ENCODE assay signal across 8 cellular contexts in the genomic region with DNA sequence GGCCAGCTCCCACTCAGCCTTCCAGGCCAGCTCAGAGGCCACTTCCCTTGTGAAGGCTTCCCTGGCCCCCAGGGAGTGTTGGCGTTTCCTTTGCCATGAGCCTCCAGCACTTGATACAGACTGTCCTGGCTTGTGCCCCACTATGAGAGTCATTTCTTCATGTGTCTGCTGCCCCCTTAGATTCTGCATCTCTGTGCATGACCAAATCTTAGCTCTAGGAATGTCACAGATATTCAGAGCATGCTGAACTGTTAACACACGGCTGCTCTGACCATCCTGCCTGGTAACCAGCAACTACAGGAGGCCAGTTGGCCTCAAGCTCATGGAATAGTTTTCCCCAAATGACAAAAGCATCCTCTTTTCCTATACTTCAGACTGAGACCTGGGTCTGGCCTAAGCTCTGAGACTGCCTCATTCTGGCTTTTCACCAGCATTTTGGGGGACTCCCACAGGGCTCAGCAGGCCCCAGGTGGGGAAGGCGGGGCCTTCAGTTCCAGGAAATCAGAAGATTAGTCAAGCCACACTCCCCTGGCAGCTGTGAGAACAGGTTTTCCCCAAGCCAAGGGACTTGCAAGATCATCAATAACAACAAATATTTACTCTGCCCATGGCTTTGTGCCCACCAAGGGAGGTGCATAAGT.
DNase-seq lines count a peak whose midpoint lies in the region; ATAC-seq and TF ChIP-seq lines count a peak whose summit lies in the region.

No MANE protein-coding gene starts in this region.

- CTCF ChIA-PET in HCT116 (lab: Charles Lee), result no interaction called here
- CTCF ChIA-PET in T-cell (lab: Charles Lee), result no interaction called here

- H4K20me1 ChIP-seq in DND-41 (ENCODE audit: insufficient read depth, low read length) (peaks cover 29% of the 10 kb centered on the region), HCT116 (ENCODE audit: insufficient read depth) (no peaks in the 10 kb centered on the region)

- peaks cover 13% of the 10 kb centered on the region for H3K36me3 ChIP-seq in DND-41 (ENCODE audit: insufficient read depth, low read length)
- no peaks in the 10 kb centered on the region for H3K36me3 ChIP-seq in HCT116 (ENCODE audit: control insufficient read depth in 1 of 2, insufficient read depth in 2 of 2, low read length in 2 of 2)

- intact Hi-C loops in HCT116 (cut with micrococcal nuclease), result no loop called here

- H3K27ac ChIP-seq in DND-41 (ENCODE audit: low read length) (peak overlapping the region; percentile 99), HCT116 (ENCODE audit: low read depth, low read length) (no peak overlapping the region)

- no peaks in the 10 kb centered on the region for H3K27me3 Mint-ChIP-seq in T-cell

- H3K4me3 Mint-ChIP-seq in T-cell, result peak overlapping the region in 1 of 3 donors; percentile 50

- H3K27me3 ChIP-seq in DND-41 (ENCODE audit: insufficient read depth, low read length, poor library complexity) (no peaks in the 10 kb centered on the region), HCT116 (ENCODE audit: insufficient read depth, low read length) (no peaks in the 10 kb centered on the region)

- H3K9ac ChIP-seq in DND-41 (ENCODE audit: low read depth, low read length) (peak overlapping the region; percentile 44), HCT116 (ENCODE audit: low read length) (no peak overlapping the region)

- DNase-seq in DND-41, result peak; percentile 92
- no peak for DNase-seq in HCT116 (ENCODE audit: low read depth, low spot score)
- DNase-seq in T-cell, result peak in 32 of 34 experiments; percentile 15 to 69 (median 44)
- DNase-seq in astrocyte of the hippocampus (ENCODE audit: low read depth, low spot score), result peak; percentile 65
- DNase-seq in stimulated activated CD4-positive, alpha-beta T cell treated with anti-CD3 and anti-CD28 coated beads, Interleukin-4, amount 100 ng/mL, for 4 hours, result peak; percentile 59 to 81
- DNase-seq in A172 (ENCODE audit: low spot score), result no peak
- DNase-seq in cortex of kidney (lab: John Stamatoyannopoulos, UW), result no peak

- no peaks in the 10 kb centered on the region for H3K9me2 ChIP-seq in HCT116 (ENCODE audit: insufficient read depth)

- ATAC-seq in DND-41 (ENCODE audit: insufficient read depth, low read depth) (peak; percentile 68), HCT116 (no peak), T-cell (replicated peaks in 1 of 4) (peak; percentile 58 to 78 (median 63)), GM19324 (IDR thresholded peaks at IDR 0.05; ENCODE audit: low FRiP score, unreplicated experiment) (no peak)

- TF ChIP-seq CTCF in DND-41 (IDR thresholded peaks at IDR 0.05; ENCODE audit: borderline replicate concordance, extremely low read depth, low read length, poor library complexity, severe bottlenecking) (no peak), HCT116 (IDR thresholded peaks at IDR 0.05 in 2 of 3, conservative IDR thresholded peaks at IDR 0.05 in 1 of 3; ENCODE audit: borderline replicate concordance in 1 of 3, insufficient read depth in 1 of 3, low read depth in 2 of 3, low read length in 2 of 3) (no peak)

- POLR2A ChIA-PET in HCT116 (lab: Charles Lee) (no interaction called here), T-cell (lab: Charles Lee) (interaction anchor here in 1 of 2 donors (0.9 kb wide), 1 partner anchor 12 kb away, joined by 5 read pairs; no protein-coding TSS in a partner anchor)

- H3K4me2 ChIP-seq in DND-41 (ENCODE audit: insufficient read depth, low read length), result peak overlapping the region; percentile 37
- H3K4me2 ChIP-seq in HCT116 (ENCODE audit: low read length), result 0 out of 2 replicates have a peak overlapping the region, but pooled peaks have one; percentile 1

- peaks cover 93% of the 10 kb centered on the region for H3K79me2 ChIP-seq in DND-41 (ENCODE audit: insufficient read depth, low read length)
- H3K79me2 ChIP-seq in HCT116 (ENCODE audit: insufficient read depth, low read length), result no peaks in the 10 kb centered on the region

- H3K27ac Mint-ChIP-seq in T-cell, result peak overlapping the region; percentile 76 to 85

- no peaks in the 10 kb centered on the region for H3K9me3 Mint-ChIP-seq in T-cell

- TF ChIP-seq RAD21 in HCT116 (IDR thresholded peaks at IDR 0.05; ENCODE audit: low read depth), result no peak

- peaks cover 78 to 88% (median 80%) of the 10 kb centered on the region in 3 donors for H3K4me1 Mint-ChIP-seq in T-cell

- RAD21 ChIA-PET in HCT116 (lab: Charles Lee; ENCODE audit: low non-redundant PET in 1 of 2, low total read pairs in 2 of 2, uncharacterized antibody in 2 of 2, unreplicated experiment in 2 of 2), result no interaction called here

- H2AFZ ChIP-seq in DND-41 (ENCODE audit: low read depth, low read length) (no peak overlapping the region), HCT116 (ENCODE audit: low read depth, low read length, poor library complexity, severe bottlenecking) (no peak overlapping the region)

- H3K4me1 ChIP-seq in DND-41 (ENCODE audit: insufficient read depth, low read length) (peaks cover 95% of the 10 kb centered on the region), HCT116 (ENCODE audit: control insufficient read depth in 1 of 2, insufficient read depth in 2 of 2, low read length in 2 of 2) (peaks cover 44 to 80% of the 10 kb centered on the region in 2 experiments)

- H3K4me3 ChIP-seq in DND-41 (ENCODE audit: low read depth in 1 of 2, low read length in 2 of 2), result no peak overlapping the region; a peak in 1 of 4 replicates
- H3K4me3 ChIP-seq in HCT116 (replicated peaks in 1 of 2; ENCODE audit: low read depth in 1 of 2, low read length in 2 of 2), result no peak overlapping the region

- no peaks in the 10 kb centered on the region for H3K9me3 ChIP-seq in DND-41 (ENCODE audit: insufficient read depth, low read length, severe bottlenecking)
- no peaks in the 10 kb centered on the region for H3K9me3 ChIP-seq in HCT116 (ENCODE audit: control insufficient read depth in 1 of 2, insufficient read depth in 1 of 2, low read depth in 1 of 2, low read length in 2 of 2)

- no peak for TF ChIP-seq POLR2A in HCT116 (IDR thresholded peaks at IDR 0.05; ENCODE audit: borderline replicate concordance, extremely low read depth, insufficient read depth, insufficient read length)

- no TSS peak for BruUV-seq in HCT116 (replicated peaks; lab: Mats Ljungman, UMichigan)

- H3K36me3 Mint-ChIP-seq in T-cell, result no peaks in the 10 kb centered on the region

TF ChIP-seq in HCT116, 20 proteins besides CTCF, POLR2A, EP300 and RAD21 (continues in another document):
- TF ChIP-seq CEBPB (IDR thresholded peaks at IDR 0.05; ENCODE audit: low read depth) (no peak), TCF7L2 (IDR thresholded peaks at IDR 0.05; ENCODE audit: borderline replicate concordance, extremely low read depth, insufficient read depth, insufficient read length) (no peak), JUND (IDR thresholded peaks at IDR 0.05) (no peak), CBX3 (IDR thresholded peaks at IDR 0.05; ENCODE audit: low read depth) (no peak), FOSL1 (IDR thresholded peaks at IDR 0.05; ENCODE audit: low read depth) (no peak), EGR1 (IDR thresholded peaks at IDR 0.05; ENCODE audit: low read depth) (no peak), ELF1 (IDR thresholded peaks at IDR 0.05; ENCODE audit: borderline replicate concordance, low read depth) (no peak), ZNF274 (IDR thresholded peaks at IDR 0.05; ENCODE audit: low read depth, low read length) (no peak), SP1 (IDR thresholded peaks at IDR 0.05; ENCODE audit: low read depth) (no peak), ZFX (IDR thresholded peaks at IDR 0.05) (no peak)
- TF ChIP-seq, protein P1, sequence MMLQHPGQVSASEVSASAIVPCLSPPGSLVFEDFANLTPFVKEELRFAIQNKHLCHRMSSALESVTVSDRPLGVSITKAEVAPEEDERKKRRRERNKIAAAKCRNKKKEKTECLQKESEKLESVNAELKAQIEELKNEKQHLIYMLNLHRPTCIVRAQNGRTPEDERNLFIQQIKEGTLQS (IDR thresholded peaks at IDR 0.05), result no peak
- TF ChIP-seq, protein P2, sequence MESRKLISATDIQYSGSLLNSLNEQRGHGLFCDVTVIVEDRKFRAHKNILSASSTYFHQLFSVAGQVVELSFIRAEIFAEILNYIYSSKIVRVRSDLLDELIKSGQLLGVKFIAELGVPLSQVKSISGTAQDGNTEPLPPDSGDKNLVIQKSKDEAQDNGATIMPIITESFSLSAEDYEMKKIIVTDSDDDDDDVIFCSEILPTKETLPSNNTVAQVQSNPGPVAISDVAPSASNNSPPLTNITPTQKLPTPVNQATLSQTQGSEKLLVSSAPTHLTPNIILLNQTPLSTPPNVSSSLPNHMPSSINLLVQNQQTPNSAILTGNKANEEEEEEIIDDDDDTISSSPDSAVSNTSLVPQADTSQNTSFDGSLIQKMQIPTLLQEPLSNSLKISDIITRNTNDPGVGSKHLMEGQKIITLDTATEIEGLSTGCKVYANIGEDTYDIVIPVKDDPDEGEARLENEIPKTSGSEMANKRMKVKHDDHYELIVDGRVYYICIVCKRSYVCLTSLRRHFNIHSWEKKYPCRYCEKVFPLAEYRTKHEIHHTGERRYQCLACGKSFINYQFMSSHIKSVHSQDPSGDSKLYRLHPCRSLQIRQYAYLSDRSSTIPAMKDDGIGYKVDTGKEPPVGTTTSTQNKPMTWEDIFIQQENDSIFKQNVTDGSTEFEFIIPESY (IDR thresholded peaks at IDR 0.05; ENCODE audit: extremely low read depth, insufficient replicate concordance, low read length), result no peak
- TF ChIP-seq, protein P3, sequence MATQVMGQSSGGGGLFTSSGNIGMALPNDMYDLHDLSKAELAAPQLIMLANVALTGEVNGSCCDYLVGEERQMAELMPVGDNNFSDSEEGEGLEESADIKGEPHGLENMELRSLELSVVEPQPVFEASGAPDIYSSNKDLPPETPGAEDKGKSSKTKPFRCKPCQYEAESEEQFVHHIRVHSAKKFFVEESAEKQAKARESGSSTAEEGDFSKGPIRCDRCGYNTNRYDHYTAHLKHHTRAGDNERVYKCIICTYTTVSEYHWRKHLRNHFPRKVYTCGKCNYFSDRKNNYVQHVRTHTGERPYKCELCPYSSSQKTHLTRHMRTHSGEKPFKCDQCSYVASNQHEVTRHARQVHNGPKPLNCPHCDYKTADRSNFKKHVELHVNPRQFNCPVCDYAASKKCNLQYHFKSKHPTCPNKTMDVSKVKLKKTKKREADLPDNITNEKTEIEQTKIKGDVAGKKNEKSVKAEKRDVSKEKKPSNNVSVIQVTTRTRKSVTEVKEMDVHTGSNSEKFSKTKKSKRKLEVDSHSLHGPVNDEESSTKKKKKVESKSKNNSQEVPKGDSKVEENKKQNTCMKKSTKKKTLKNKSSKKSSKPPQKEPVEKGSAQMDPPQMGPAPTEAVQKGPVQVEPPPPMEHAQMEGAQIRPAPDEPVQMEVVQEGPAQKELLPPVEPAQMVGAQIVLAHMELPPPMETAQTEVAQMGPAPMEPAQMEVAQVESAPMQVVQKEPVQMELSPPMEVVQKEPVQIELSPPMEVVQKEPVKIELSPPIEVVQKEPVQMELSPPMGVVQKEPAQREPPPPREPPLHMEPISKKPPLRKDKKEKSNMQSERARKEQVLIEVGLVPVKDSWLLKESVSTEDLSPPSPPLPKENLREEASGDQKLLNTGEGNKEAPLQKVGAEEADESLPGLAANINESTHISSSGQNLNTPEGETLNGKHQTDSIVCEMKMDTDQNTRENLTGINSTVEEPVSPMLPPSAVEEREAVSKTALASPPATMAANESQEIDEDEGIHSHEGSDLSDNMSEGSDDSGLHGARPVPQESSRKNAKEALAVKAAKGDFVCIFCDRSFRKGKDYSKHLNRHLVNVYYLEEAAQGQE (IDR thresholded peaks at IDR 0.05; ENCODE audit: low read depth), result no peak

Comparison
In these comparisons a context has a peak if more than half of its experiments do, and no peak if none do; other contexts are left out.
1. ATAC-seq: peak in DND-41 (single experiment) and T-cell (4 of 4); none in HCT116 (single experiment) and GM19324 (single experiment).
2. DNase-seq: peak in DND-41 (single experiment), T-cell (32 of 34), astrocyte of the hippocampus (single experiment) and stimulated activated CD4-positive, alpha-beta T cell treated with anti-CD3 and anti-CD28 coated beads, Interleukin-4, amount 100 ng/mL, for 4 hours (2 of 2); none in HCT116 (single experiment), A172 (single experiment) and cortex of kidney (single experiment).